Comparison of ENCODE assay signal across 21 cellular contexts in genomic region chr4:31085736-31086135, GRCh38.
"Had no signal": no experiment of that assay in that cellular context is flagged by ENCODE, and none has a peak within 500 bp of the region (broad histone marks: within the 10 kb centered on the region; RNA-seq: fewer than 3 reads in every experiment).

No MANE protein-coding gene starts in this region.

- H3K36me3 ChIP-seq: colonic mucosa, gastrocnemius medialis, heart left ventricle had no signal

- H3K4me3 ChIP-seq: colonic mucosa, gastrocnemius medialis, heart left ventricle, mucosa of descending colon, skin epidermis had no signal

- H3K9me3 ChIP-seq: colonic mucosa, gastrocnemius medialis, heart left ventricle, mucosa of descending colon had no signal

- H3K27me3 ChIP-seq: colonic mucosa, gastrocnemius medialis, heart left ventricle had no signal

- DNase-seq: activated CD4-positive, alpha-beta memory T cell treated with anti-CD3 and anti-CD28 coated beads, Interleukin-2, amount 10 ng/mL, durations not matched to agents 7 days and 5 days; activated CD4-positive, alpha-beta T cell treated with anti-CD3 and anti-CD28 coated beads for 4 hours; activated effector memory CD4-positive, alpha-beta T cell treated with Interleukin-2 at 50 U/mL for 16 hours; activated naive CD4-positive, alpha-beta T cell treated with anti-CD3 and anti-CD28 coated beads, Interleukin-2, amount 50 U/mL, for 16 hours; activated T-cell treated with anti-CD3 and anti-CD28 coated beads, Interleukin-2, amount 50 U/mL, for 4 hours; colonic mucosa; effector memory CD8-positive, alpha-beta T cell; gastrocnemius medialis; heart left ventricle; left colon; mammary epithelial cell; mucosa of descending colon; naive thymus-derived CD4-positive, alpha-beta T cell; nucleus accumbens; stimulated activated CD4-positive, alpha-beta T cell treated with anti-CD3 and anti-CD28 coated beads, Interleukin-4, amount 100 ng/mL, for 24 hours; stimulated activated CD8-positive, alpha-beta memory T cell treated with anti-CD3 and anti-CD28 coated beads, Interleukin-4, amount 100 ng/mL, for 48 hours; stimulated activated naive CD4-positive, alpha-beta T cell treated with Interleukin-2 at 50 U/mL for 16 hours; substantia nigra; T-helper 2 cell; trophoblast cell had no signal

- H3K4me1 ChIP-seq: colonic mucosa, gastrocnemius medialis had no signal

- H3K27ac ChIP-seq: colonic mucosa, gastrocnemius medialis, skin epidermis had no signal

- ATAC-seq: activated T-cell treated with anti-CD3 and anti-CD28 coated beads, Interleukin-2, amount 50 U/mL, for 4 hours; effector memory CD8-positive, alpha-beta T cell; gastrocnemius medialis; heart left ventricle; left colon; mucosa of descending colon; naive thymus-derived CD4-positive, alpha-beta T cell had no signal
